In the genomic region with DNA sequence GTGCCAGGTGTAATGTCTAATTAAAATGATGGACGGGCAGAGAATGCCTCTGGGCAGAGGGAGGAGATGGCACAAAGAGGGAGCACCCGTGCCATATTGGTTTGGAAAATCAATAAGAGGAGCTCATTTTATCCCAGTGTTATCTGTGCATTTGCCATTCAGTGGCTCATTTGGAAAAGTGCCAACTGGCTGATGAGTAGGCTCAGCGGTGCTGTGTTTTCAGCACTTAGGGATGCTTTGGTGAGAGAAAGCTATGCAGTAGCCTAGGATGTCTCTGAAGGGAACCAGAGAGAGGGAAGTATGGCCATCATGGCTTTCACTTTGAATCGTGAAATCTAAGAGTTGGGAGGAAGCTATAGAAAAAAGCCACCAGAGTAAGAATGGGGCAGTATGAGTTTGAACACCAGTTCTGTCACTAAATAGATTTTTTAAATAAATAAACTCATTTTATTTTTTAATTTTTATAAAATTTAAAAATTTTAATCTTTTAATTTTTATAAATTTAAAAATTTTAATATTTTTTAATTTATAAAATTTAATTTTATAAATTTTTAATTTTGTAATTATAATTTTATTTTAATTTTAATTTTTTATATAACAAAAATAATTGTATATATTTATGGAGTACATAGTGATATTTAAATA, we compare ENCODE assay signal across 2 cellular contexts.
TF ChIP-seq lines count a peak whose summit lies in the region.

No MANE protein-coding gene starts in this region.

TF ChIP-seq in Ishikawa, 13 proteins besides CTCF, POLR2A, EP300 and RAD21 (continued from another document):
- TF ChIP-seq, protein P1, sequence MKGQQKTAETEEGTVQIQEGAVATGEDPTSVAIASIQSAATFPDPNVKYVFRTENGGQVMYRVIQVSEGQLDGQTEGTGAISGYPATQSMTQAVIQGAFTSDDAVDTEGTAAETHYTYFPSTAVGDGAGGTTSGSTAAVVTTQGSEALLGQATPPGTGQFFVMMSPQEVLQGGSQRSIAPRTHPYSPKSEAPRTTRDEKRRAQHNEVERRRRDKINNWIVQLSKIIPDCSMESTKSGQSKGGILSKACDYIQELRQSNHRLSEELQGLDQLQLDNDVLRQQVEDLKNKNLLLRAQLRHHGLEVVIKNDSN (IDR thresholded peaks at IDR 0.05) = no peak
- no peak for TF ChIP-seq TEAD4 (IDR thresholded peaks at IDR 0.05)
- TF ChIP-seq CREB1 (IDR thresholded peaks at IDR 0.05; ENCODE audit: low read depth) = no peak
- TF ChIP-seq TCF12 (IDR thresholded peaks at IDR 0.05; ENCODE audit: low read depth) = no peak

TF ChIP-seq in K562, 482 proteins besides CTCF, POLR2A, EP300 and RAD21 (continued from another document):
- TF ChIP-seq, protein P2, sequence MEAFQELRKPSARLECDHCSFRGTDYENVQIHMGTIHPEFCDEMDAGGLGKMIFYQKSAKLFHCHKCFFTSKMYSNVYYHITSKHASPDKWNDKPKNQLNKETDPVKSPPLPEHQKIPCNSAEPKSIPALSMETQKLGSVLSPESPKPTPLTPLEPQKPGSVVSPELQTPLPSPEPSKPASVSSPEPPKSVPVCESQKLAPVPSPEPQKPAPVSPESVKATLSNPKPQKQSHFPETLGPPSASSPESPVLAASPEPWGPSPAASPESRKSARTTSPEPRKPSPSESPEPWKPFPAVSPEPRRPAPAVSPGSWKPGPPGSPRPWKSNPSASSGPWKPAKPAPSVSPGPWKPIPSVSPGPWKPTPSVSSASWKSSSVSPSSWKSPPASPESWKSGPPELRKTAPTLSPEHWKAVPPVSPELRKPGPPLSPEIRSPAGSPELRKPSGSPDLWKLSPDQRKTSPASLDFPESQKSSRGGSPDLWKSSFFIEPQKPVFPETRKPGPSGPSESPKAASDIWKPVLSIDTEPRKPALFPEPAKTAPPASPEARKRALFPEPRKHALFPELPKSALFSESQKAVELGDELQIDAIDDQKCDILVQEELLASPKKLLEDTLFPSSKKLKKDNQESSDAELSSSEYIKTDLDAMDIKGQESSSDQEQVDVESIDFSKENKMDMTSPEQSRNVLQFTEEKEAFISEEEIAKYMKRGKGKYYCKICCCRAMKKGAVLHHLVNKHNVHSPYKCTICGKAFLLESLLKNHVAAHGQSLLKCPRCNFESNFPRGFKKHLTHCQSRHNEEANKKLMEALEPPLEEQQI (IDR thresholded peaks at IDR 0.05) = no peak
- TF ChIP-seq NFIC (IDR thresholded peaks at IDR 0.05) = peak; percentile 32; the same call in 1 of the 2 replicates
